ENCODE assay signal across 15 cellular contexts in genomic region chr4:1674682-1675081, GRCh38.
"Had no signal": no experiment of that assay in that cellular context is flagged by ENCODE, and none has a peak within 500 bp of the region (broad histone marks: within the 10 kb centered on the region; RNA-seq: fewer than 3 reads in every experiment).

No MANE protein-coding gene starts in this region.

- H3K9me3 Mint-ChIP-seq: activated T-cell treated with anti-CD3 and anti-CD28 coated beads, Interleukin-2, amount 50 U/mL, for 72 hours; naive thymus-derived CD8-positive, alpha-beta T cell; stimulated activated naive B cell treated with anti-CD40 and anti-IgM and Interleukin-4, amounts not matched to agents 10 μg/mL and 1 μg/mL and 100 μg/mL, for 72 hours had no signal

- H3K27me3 Mint-ChIP-seq: activated naive CD8-positive, alpha-beta T cell had no signal

- H3K4me3 ChIP-seq: thyroid gland had no signal

- ATAC-seq: activated T-cell treated with anti-CD3 and anti-CD28 coated beads, Interleukin-2, amount 50 U/mL, for 72 hours; naive thymus-derived CD8-positive, alpha-beta T cell; stimulated activated naive B cell treated with anti-CD40 and anti-IgM and Interleukin-4, amounts not matched to agents 10 μg/mL and 1 μg/mL and 100 μg/mL, for 72 hours had no signal

- DNase-seq: activated CD4-positive, alpha-beta T cell treated with anti-CD3 and anti-CD28 coated beads, Interleukin-2, amount 50 U/mL, for 4 hours; activated effector memory CD4-positive, alpha-beta T cell treated with anti-CD3 and anti-CD28 coated beads, Interleukin-2, amount 50 U/mL, for 16 hours; activated T-cell treated with anti-CD3 and anti-CD28 coated beads, Interleukin-2, amount 50 U/mL, for 72 hours; dermis blood vessel endothelial cell; effector memory CD4-positive, alpha-beta T cell; foreskin fibroblast; glutamatergic neuron; mesendoderm; naive thymus-derived CD8-positive, alpha-beta T cell; stimulated activated naive B cell treated with anti-CD40 and anti-IgM and Interleukin-4, amounts not matched to agents 10 μg/mL and 1 μg/mL and 100 μg/mL, for 72 hours; SW 1271; thyroid gland; WERI-Rb-1 had no signal

- H3K27ac Mint-ChIP-seq: activated naive CD8-positive, alpha-beta T cell; activated T-cell treated with anti-CD3 and anti-CD28 coated beads, Interleukin-2, amount 50 U/mL, for 72 hours; stimulated activated naive B cell treated with anti-CD40 and anti-IgM and Interleukin-4, amounts not matched to agents 10 μg/mL and 1 μg/mL and 100 μg/mL, for 72 hours had no signal

- H3K36me3 ChIP-seq: neutrophil, thyroid gland had no signal

- H3K9me3 ChIP-seq: neutrophil, thyroid gland had no signal

- H3K4me3 Mint-ChIP-seq: activated naive CD8-positive, alpha-beta T cell; activated T-cell treated with anti-CD3 and anti-CD28 coated beads, Interleukin-2, amount 50 U/mL, for 72 hours; stimulated activated naive B cell treated with anti-CD40 and anti-IgM and Interleukin-4, amounts not matched to agents 10 μg/mL and 1 μg/mL and 100 μg/mL, for 72 hours had no signal

- H3K4me1 Mint-ChIP-seq: stimulated activated naive B cell treated with anti-CD40 and anti-IgM and Interleukin-4, amounts not matched to agents 10 μg/mL and 1 μg/mL and 100 μg/mL, for 72 hours had no signal

- H3K27ac ChIP-seq: neutrophil, thyroid gland, WERI-Rb-1 had no signal

- H3K4me1 ChIP-seq: thyroid gland had no signal

- H3K36me3 Mint-ChIP-seq: naive thymus-derived CD8-positive, alpha-beta T cell; stimulated activated naive B cell treated with anti-CD40 and anti-IgM and Interleukin-4, amounts not matched to agents 10 μg/mL and 1 μg/mL and 100 μg/mL, for 72 hours had no signal

- H3K27me3 ChIP-seq: neutrophil, thyroid gland had no signal
